ENCODE assay signal across 9 cellular contexts in the genomic region with DNA sequence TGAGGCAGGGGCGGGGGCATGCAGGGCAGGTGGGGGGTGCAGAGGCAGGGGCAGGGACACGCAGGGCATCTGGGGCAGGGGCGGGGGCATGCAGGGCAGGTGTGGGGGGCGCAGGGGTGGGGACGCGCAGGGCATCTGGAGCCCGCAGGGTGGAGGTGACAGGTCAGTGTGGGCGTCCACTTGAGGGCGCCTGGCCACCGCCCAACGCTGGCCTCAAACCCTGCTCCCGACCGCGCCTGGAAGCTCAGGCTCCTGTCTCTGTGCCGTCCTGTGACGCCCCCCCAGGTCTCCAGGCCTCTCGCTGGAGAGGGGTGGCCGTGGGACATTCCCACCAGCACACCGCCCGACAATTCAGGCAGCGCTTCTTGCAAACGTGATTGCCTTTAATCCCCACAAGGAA. TPM values are rescaled to one million over a fixed set of nuclear protein-coding genes. Genes with fewer than 3 reads are reported as not detected.
DNase-seq lines count a peak whose midpoint lies in the region; ATAC-seq, FAIRE-seq and TF ChIP-seq lines count a peak whose summit lies in the region.
"Not testable (repeated sequence)": the region's sequence is repeated elsewhere in the genome, so short reads cannot be mapped to it uniquely, and the experiment has no call there.
"Had no signal": no experiment of that assay in that cellular context is flagged by ENCODE, and none has a peak within 500 bp of the region (broad histone marks: within the 10 kb centered on the region; RNA-seq: fewer than 3 reads in every experiment).

No MANE protein-coding gene starts in this region.

- not testable (repeated sequence) for H3K36me3 ChIP-seq in neural progenitor cell, spleen

- not testable (repeated sequence) for H3K27me3 Mint-ChIP-seq in T-helper 17 cell; activated naive CD4-positive, alpha-beta T cell treated with anti-CD3 and anti-CD28 coated beads for 36 hours (ENCODE audit: low read depth); neural progenitor cell (ENCODE audit: insufficient read depth, low read depth)

- DNase-seq in ELF-1 (ENCODE audit: low read depth, low spot score) (peak; percentile 60), T-helper 17 cell (peak in 2 of 3 donors; percentile 7 to 10), Right ventricle myocardium superior (peak; percentile 30), left colon (peak; percentile 2 to 23), neural progenitor cell (ENCODE audit: low spot score) (peak; percentile 61), spleen (peak; percentile 58)
- peak; percentile 4 for DNase-seq in activated naive CD4-positive, alpha-beta T cell treated with anti-CD3 and anti-CD28 coated beads for 36 hours
- DNase-seq in urothelium cell line (ENCODE audit: low spot score), result not testable (repeated sequence)

- not testable (repeated sequence) for H3K9ac ChIP-seq in neural progenitor cell

- not testable (repeated sequence) for H3K4me1 Mint-ChIP-seq in T-helper 17 cell; activated naive CD4-positive, alpha-beta T cell treated with anti-CD3 and anti-CD28 coated beads for 36 hours (ENCODE audit: low read depth); neural progenitor cell

- not testable (repeated sequence) for ATAC-seq in T-helper 17 cell; Right ventricle myocardium superior (ENCODE audit: poor library complexity); left colon

- H4K20me1 ChIP-seq in neural progenitor cell (ENCODE audit: low read depth), result not testable (repeated sequence)

- WGBS in spleen, 5 donors, result 80 to 92% (median 87%) methylated on average over 12 to 22 of the region's 22 CpGs

- not testable (repeated sequence) for H3K4me3 Mint-ChIP-seq in T-helper 17 cell; activated naive CD4-positive, alpha-beta T cell treated with anti-CD3 and anti-CD28 coated beads for 36 hours; neural progenitor cell

- peak; percentile 37 for TF ChIP-seq CTCF in neural progenitor cell (IDR thresholded peaks at IDR 0.05)
- not testable (repeated sequence) for TF ChIP-seq CTCF in spleen (IDR thresholded peaks at IDR 0.05 in 8 of 11, conservative IDR thresholded peaks at IDR 0.05 in 3 of 11)

- CTCF ChIA-PET in activated naive CD4-positive, alpha-beta T cell treated with anti-CD3 and anti-CD28 coated beads for 36 hours (lab: Charles Lee), result not testable (repeated sequence)

- not testable (repeated sequence) for H3K27ac Mint-ChIP-seq in T-helper 17 cell; activated naive CD4-positive, alpha-beta T cell treated with anti-CD3 and anti-CD28 coated beads for 36 hours; neural progenitor cell

- H3K27me3 ChIP-seq in neural progenitor cell; spleen (replicated peaks in 1 of 7): not testable (repeated sequence)

- not testable (repeated sequence) for H3K36me3 Mint-ChIP-seq in T-helper 17 cell (ENCODE audit: low read depth); activated naive CD4-positive, alpha-beta T cell treated with anti-CD3 and anti-CD28 coated beads for 36 hours (ENCODE audit: low read depth); neural progenitor cell

- not testable (repeated sequence) for H3K4me3 ChIP-seq in neural progenitor cell, spleen

- H3K4me2 ChIP-seq in neural progenitor cell, result not testable (repeated sequence)

- H3K4me1 ChIP-seq in neural progenitor cell, result peaks cover 11% of the 10 kb centered on the region
- not testable (repeated sequence) for H3K4me1 ChIP-seq in spleen

- not testable (repeated sequence) for TF ChIP-seq POLR2A in spleen (IDR thresholded peaks at IDR 0.05)

- not testable (repeated sequence) for H3F3A ChIP-seq in neural progenitor cell (ENCODE audit: low read depth)

- H3K27ac ChIP-seq in neural progenitor cell, spleen: not testable (repeated sequence)

- not testable (repeated sequence) for H2AFZ ChIP-seq in neural progenitor cell (replicated peaks)

- intact Hi-C loops in activated naive CD4-positive, alpha-beta T cell treated with anti-CD3 and anti-CD28 coated beads for 36 hours (cut with micrococcal nuclease); Right ventricle myocardium superior (cut with DNase I); spleen (cut with DNase I; ENCODE audit: low total_unique reads): not testable (repeated sequence)
- intact Hi-C loops in left colon (cut with DNase I, micrococcal nuclease), result loop anchor here in 1 of 2 donors (5.0 kb wide), 1 partner anchor 97 kb away; no protein-coding TSS in a partner anchor

- not testable (repeated sequence) for H3K79me2 ChIP-seq in neural progenitor cell (ENCODE audit: low read depth)

- not testable (repeated sequence) for H3K9me3 Mint-ChIP-seq in activated naive CD4-positive, alpha-beta T cell treated with anti-CD3 and anti-CD28 coated beads for 36 hours; neural progenitor cell

- FAIRE-seq in urothelium cell line (lab: Jason Lieb, UNC), result peak; percentile 92

- H3K9me3 ChIP-seq in T-helper 17 cell (ENCODE audit: control insufficient read depth, low read length, poor library complexity, severe bottlenecking); neural progenitor cell (ENCODE audit: low read depth); spleen: not testable (repeated sequence)

RNA-seq across cellular contexts. Expression of a gene that starts 6.9 kb away (rescaled TPM):
- 10 to 100 TPM; 27.7 to 37.1 TPM for total RNA-seq in T-helper 17 cell
- total RNA-seq in activated naive CD4-positive, alpha-beta T cell treated with anti-CD3 and anti-CD28 coated beads for 36 hours, result 1 to 10 TPM; 3.6 TPM
- total RNA-seq in Right ventricle myocardium superior, result 55.6 TPM
- 10 to 100 TPM in 1 of 2 donors, 1 to 10 TPM in 1; 2.7 to 27.8 TPM for total RNA-seq in left colon
- total RNA-seq in neural progenitor cell (ENCODE audit: low replicate concordance), result 0.92 and 9.5 TPM in 2 replicates
- 10 to 100 TPM in 4 of 7 donors, 1 to 10 TPM in 3; 1.3 to 75.0 (median 10.5) TPM for total RNA-seq in spleen
- polyA plus RNA-seq in spleen, result 1 to 10 TPM; 1.9 to 2.8 (median 2.1) TPM

RNA-seq across cellular contexts. Expression of a gene that starts 48.7 kb away (rescaled TPM):
- 100 to 1,000 TPM; 179 to 200 TPM for total RNA-seq in T-helper 17 cell
- total RNA-seq in activated naive CD4-positive, alpha-beta T cell treated with anti-CD3 and anti-CD28 coated beads for 36 hours, result 10 to 100 TPM; 42.4 to 45.4 TPM
- 28.0 TPM for total RNA-seq in Right ventricle myocardium superior
- total RNA-seq in left colon, result 10 to 100 TPM; 27.6 to 42.9 TPM
- 37.5 and 45.1 TPM in 2 replicates for total RNA-seq in neural progenitor cell (ENCODE audit: low replicate concordance)
- total RNA-seq in spleen, result 10 to 100 TPM; 32.2 to 82.9 (median 39.7) TPM
- 10 to 100 TPM; 26.5 to 54.5 (median 38.6) TPM for polyA plus RNA-seq in spleen

RNA-seq across cellular contexts. Expression of a gene that starts 48.8 kb away (rescaled TPM):
- 1 to 10 TPM; 1.0 to 2.6 TPM for total RNA-seq in T-helper 17 cell
- 10 to 100 TPM; 24.0 to 29.9 TPM for total RNA-seq in activated naive CD4-positive, alpha-beta T cell treated with anti-CD3 and anti-CD28 coated beads for 36 hours
- 0.48 TPM for total RNA-seq in Right ventricle myocardium superior
- 1 to 10 TPM; 2.1 to 4.3 TPM for total RNA-seq in left colon
- total RNA-seq in neural progenitor cell (ENCODE audit: low replicate concordance), result 32.3 and 32.6 TPM in 2 replicates
- 1 to 10 TPM; 1.0 to 5.4 (median 2.1) TPM for total RNA-seq in spleen
- 1 to 10 TPM; 1.2 to 3.4 (median 2.6) TPM for polyA plus RNA-seq in spleen

RNA-seq across cellular contexts. Expression of a gene that starts 59.4 kb away (rescaled TPM):
- 10 to 100 TPM in 1 of 2 donors, 1 to 10 TPM in 1; 9.3 to 31.2 TPM for total RNA-seq in T-helper 17 cell
- not detected for total RNA-seq in activated naive CD4-positive, alpha-beta T cell treated with anti-CD3 and anti-CD28 coated beads for 36 hours
- 18.8 TPM for total RNA-seq in Right ventricle myocardium superior
- 10 to 100 TPM in 1 of 2 donors, 1 to 10 TPM in 1; 1.5 to 15.9 TPM for total RNA-seq in left colon
- total RNA-seq in neural progenitor cell (ENCODE audit: low replicate concordance), result 0.25 and 0.60 TPM in 2 replicates
- total RNA-seq in spleen, result 10 to 100 TPM in 2 of 7 donors, 1 to 10 TPM in 5; 2.8 to 74.3 (median 6.2) TPM
- polyA plus RNA-seq in spleen, result 1 to 10 TPM in 2 of 3 donors, under 1 TPM in 1; 0.97 to 3.8 (median 1.9) TPM
- total RNA-seq: MCF 10A had no signal
